ENCODE assay signal across 8 cellular contexts in the genomic region with DNA sequence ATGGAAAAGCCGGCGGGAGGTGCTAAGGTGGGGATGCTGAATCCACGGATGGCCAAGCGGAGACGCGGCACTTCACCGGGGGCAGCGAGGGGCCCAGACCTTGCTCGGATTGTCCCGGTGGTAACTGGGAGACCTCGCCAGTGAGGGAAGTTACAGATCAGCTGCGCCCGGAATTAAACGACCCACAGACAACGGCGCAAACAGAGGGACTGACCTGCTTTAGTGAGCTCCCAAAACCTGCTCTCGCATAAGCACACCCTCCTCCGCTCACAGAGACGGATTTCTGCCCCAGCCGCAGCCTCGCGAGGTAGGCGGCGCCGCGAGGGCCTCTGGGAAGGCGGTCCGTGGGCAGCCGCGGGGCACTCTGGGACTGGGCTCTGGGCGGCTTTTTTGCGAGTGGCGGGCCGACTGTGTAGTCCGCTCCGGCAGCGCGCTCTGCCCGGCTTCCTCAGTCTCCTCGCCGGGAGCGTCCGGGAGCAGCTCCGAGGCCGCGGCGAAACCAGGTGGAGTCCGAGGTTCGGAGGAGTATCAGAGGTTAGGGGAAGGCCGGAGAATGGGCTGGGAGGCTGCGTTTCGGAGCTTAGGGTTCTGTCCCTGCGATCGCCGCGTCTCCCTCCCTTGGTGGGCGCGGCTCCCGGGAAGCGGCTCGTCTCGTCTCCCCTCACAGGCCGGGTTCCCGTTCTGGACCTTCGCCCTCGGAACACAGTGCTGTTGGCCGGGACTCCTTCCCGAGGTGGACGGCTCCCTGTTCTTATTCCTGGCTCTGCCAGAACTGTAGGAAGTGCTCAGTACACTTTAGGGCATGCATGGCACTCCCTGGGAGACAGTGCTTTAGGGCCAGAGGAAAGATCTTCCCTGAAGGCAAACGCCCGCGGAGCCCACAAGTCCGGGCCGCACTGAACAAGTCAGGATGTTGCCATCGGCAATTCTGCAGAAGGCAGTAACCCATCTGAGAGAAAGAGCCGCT. TPM values are rescaled to one million over a fixed set of nuclear protein-coding genes. Genes with fewer than 3 reads are reported as not detected.
DNase-seq lines count a peak whose midpoint lies in the region; ATAC-seq and TF ChIP-seq lines count a peak whose summit lies in the region.

A gene with protein sequence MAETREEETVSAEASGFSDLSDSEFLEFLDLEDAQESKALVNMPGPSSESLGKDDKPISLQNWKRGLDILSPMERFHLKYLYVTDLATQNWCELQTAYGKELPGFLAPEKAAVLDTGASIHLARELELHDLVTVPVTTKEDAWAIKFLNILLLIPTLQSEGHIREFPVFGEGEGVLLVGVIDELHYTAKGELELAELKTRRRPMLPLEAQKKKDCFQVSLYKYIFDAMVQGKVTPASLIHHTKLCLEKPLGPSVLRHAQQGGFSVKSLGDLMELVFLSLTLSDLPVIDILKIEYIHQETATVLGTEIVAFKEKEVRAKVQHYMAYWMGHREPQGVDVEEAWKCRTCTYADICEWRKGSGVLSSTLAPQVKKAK (plus strand): TSS at position 393 of the 967 bp plus-strand sequence. CDS start 5,778 bp downstream, outside the sequence.

- ATAC-seq in HG02970 (IDR thresholded peaks at IDR 0.05; ENCODE audit: low FRiP score, unreplicated experiment), result peak; percentile 74

- peaks cover 0 to 30% (median 18%) of the 10 kb centered on the region in 6 donors for H3K4me1 ChIP-seq in spleen

- H3K27me3 ChIP-seq in spleen (replicated peaks in 1 of 7), result no peaks in the 10 kb centered on the region

- DNase-seq in NCI-H2171 treated with DMSO at 0.1 percent for 48 hours (lab: John Stamatoyannopoulos, UW) (peak; percentile 79), caudate nucleus (lab: John Stamatoyannopoulos, UW) (peak in 60 of 61 donors; percentile 13 to 86 (median 66)), inferior parietal cortex (ENCODE audit: extremely low spot score) (peak; percentile 73), spleen (peak; percentile 96), OCI-M2 (lab: John Stamatoyannopoulos, UW; ENCODE audit: unreplicated experiment) (no peak)
- DNase-seq in activated CD4-positive, CD25-positive, alpha-beta regulatory T cell (lab: John Stamatoyannopoulos, UW), result peak; percentile 58 to 76 (median 66)

- peaks cover 0 to 62% (median 42%) of the 10 kb centered on the region in 8 donors for H3K9me3 ChIP-seq in spleen

- H3K36me3 ChIP-seq in spleen, result peaks cover 0 to 34% (median 0%) of the 10 kb centered on the region in 6 donors

- 0 to 2% (median 1%) methylated on average over 70 to 76 of the region's 76 CpGs for WGBS in spleen, 5 donors

- no peak for TF ChIP-seq CTCF in spleen (IDR thresholded peaks at IDR 0.05 in 8 of 11, conservative IDR thresholded peaks at IDR 0.05 in 3 of 11)

- H3K4me3 ChIP-seq in spleen, result peak within 1 kb of the TSS; percentile 28 to 87 (median 67)

- peak within 1 kb of the TSS; percentile 46 for H3K27ac ChIP-seq in caudate nucleus (ENCODE audit: low read depth, low read length)
- H3K27ac ChIP-seq in spleen, result peak within 1 kb of the TSS; percentile 56 to 85 (median 80)

- TF ChIP-seq POLR2A in GM15510 (IDR thresholded peaks at IDR 0.05; ENCODE audit: borderline replicate concordance, extremely low read depth, insufficient read length) (peak; percentile 81), spleen (IDR thresholded peaks at IDR 0.05) (peak in 1 of 3 donors; percentile 42)

- intact Hi-C loops in spleen (cut with DNase I; ENCODE audit: low total_unique reads), result no loop called here

RNA-seq across cellular contexts. Expression of the gene that starts here (rescaled TPM):
- total RNA-seq in spleen, result 10 to 100 TPM in 3 of 7 donors, 1 to 10 TPM in 4; 7.2 to 13.5 (median 9.1) TPM
- polyA plus RNA-seq in spleen, result 1 to 10 TPM; 6.2 to 8.0 (median 7.7) TPM
